Comparison of ENCODE assay signal across 1 cellular context in the genomic region with DNA sequence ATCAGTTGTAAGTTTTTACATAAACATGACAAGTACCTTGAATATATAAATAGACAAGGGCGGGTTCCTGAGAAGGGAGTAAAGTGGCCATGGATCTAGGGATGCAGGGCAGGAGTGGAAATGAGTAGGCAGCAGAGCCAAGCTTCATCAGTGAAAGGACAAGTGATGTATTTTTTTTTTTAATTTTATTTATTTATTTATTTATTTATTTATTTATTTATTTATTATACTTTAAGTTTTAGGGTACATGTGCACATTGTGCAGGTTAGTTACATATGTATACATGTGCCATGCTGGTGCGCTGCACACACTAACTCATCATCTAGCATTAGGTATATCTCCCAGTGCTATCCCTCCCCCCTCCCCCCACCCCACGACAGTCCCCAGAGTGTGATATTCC.
TF ChIP-seq lines count a peak whose summit lies in the region.

No MANE protein-coding gene starts in this region.

TF ChIP-seq in HEK293, 187 proteins besides CTCF, POLR2A, EP300 and RAD21 (continued from another document):
- TF ChIP-seq ZNF654 (tag by site-specific recombination; IDR thresholded peaks at IDR 0.05; ENCODE audit: low read depth) (peak; percentile 27), ZNF555 (tag by site-specific recombination; conservative IDR thresholded peaks at IDR 0.05) (peak; percentile 66), ZNF140 (tag by site-specific recombination; IDR thresholded peaks at IDR 0.05) (peak; percentile 56; the same call in 1 of the 2 replicates), ZNF426 (tag by site-specific recombination; IDR thresholded peaks at IDR 0.05) (peak; percentile 52), ZBTB8A (tag by site-specific recombination; IDR thresholded peaks at IDR 0.05) (peak; percentile 60), ZNF623 (tag by site-specific recombination; IDR thresholded peaks at IDR 0.05) (peak; percentile 62; the same call in 1 of the 2 replicates), ZNF394 (tag by site-specific recombination; IDR thresholded peaks at IDR 0.05; ENCODE audit: borderline replicate concordance) (peak; percentile 75; the same call in 1 of the 2 replicates)
- TF ChIP-seq, protein P1, sequence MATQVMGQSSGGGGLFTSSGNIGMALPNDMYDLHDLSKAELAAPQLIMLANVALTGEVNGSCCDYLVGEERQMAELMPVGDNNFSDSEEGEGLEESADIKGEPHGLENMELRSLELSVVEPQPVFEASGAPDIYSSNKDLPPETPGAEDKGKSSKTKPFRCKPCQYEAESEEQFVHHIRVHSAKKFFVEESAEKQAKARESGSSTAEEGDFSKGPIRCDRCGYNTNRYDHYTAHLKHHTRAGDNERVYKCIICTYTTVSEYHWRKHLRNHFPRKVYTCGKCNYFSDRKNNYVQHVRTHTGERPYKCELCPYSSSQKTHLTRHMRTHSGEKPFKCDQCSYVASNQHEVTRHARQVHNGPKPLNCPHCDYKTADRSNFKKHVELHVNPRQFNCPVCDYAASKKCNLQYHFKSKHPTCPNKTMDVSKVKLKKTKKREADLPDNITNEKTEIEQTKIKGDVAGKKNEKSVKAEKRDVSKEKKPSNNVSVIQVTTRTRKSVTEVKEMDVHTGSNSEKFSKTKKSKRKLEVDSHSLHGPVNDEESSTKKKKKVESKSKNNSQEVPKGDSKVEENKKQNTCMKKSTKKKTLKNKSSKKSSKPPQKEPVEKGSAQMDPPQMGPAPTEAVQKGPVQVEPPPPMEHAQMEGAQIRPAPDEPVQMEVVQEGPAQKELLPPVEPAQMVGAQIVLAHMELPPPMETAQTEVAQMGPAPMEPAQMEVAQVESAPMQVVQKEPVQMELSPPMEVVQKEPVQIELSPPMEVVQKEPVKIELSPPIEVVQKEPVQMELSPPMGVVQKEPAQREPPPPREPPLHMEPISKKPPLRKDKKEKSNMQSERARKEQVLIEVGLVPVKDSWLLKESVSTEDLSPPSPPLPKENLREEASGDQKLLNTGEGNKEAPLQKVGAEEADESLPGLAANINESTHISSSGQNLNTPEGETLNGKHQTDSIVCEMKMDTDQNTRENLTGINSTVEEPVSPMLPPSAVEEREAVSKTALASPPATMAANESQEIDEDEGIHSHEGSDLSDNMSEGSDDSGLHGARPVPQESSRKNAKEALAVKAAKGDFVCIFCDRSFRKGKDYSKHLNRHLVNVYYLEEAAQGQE (tag by site-specific recombination; IDR thresholded peaks at IDR 0.05), result peak; percentile 36; the same call in 1 of the 2 replicates
- TF ChIP-seq, protein P2, sequence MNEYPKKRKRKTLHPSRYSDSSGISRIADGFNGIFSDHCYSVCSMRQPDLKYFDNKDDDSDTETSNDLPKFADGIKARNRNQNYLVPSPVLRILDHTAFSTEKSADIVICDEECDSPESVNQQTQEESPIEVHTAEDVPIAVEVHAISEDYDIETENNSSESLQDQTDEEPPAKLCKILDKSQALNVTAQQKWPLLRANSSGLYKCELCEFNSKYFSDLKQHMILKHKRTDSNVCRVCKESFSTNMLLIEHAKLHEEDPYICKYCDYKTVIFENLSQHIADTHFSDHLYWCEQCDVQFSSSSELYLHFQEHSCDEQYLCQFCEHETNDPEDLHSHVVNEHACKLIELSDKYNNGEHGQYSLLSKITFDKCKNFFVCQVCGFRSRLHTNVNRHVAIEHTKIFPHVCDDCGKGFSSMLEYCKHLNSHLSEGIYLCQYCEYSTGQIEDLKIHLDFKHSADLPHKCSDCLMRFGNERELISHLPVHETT (tag by site-specific recombination; IDR thresholded peaks at IDR 0.05), result 0 out of 2 replicates have a peak, but pooled peaks have one; percentile 22
- TF ChIP-seq, protein P3, sequence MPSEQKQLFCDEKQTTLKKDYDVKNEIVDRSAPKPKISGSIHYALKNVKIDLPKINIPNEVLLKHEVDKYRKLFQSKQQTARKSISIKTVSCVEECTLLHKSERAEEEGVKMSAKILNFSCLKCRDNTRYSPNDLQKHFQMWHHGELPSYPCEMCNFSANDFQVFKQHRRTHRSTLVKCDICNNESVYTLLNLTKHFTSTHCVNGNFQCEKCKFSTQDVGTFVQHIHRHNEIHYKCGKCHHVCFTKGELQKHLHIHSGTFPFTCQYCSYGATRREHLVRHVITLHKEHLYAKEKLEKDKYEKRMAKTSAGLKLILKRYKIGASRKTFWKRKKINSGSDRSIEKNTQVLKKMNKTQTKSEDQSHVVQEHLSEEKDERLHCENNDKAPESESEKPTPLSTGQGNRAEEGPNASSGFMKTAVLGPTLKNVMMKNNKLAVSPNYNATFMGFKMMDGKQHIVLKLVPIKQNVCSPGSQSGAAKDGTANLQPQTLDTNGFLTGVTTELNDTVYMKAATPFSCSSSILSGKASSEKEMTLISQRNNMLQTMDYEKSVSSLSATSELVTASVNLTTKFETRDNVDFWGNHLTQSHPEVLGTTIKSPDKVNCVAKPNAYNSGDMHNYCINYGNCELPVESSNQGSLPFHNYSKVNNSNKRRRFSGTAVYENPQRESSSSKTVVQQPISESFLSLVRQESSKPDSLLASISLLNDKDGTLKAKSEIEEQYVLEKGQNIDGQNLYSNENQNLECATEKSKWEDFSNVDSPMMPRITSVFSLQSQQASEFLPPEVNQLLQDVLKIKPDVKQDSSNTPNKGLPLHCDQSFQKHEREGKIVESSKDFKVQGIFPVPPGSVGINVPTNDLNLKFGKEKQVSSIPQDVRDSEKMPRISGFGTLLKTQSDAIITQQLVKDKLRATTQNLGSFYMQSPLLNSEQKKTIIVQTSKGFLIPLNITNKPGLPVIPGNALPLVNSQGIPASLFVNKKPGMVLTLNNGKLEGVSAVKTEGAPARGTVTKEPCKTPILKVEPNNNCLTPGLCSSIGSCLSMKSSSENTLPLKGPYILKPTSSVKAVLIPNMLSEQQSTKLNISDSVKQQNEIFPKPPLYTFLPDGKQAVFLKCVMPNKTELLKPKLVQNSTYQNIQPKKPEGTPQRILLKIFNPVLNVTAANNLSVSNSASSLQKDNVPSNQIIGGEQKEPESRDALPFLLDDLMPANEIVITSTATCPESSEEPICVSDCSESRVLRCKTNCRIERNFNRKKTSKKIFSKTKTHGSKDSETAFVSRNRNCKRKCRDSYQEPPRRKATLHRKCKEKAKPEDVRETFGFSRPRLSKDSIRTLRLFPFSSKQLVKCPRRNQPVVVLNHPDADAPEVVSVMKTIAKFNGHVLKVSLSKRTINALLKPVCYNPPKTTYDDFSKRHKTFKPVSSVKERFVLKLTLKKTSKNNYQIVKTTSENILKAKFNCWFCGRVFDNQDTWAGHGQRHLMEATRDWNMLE (tag by site-specific recombination; conservative IDR thresholded peaks at IDR 0.05; ENCODE audit: low read depth), result peak; percentile 75
TF ChIP-seq in HEK293: peak in this region for 11; not testable (repeated sequence) for 176.
